In the genomic region with DNA sequence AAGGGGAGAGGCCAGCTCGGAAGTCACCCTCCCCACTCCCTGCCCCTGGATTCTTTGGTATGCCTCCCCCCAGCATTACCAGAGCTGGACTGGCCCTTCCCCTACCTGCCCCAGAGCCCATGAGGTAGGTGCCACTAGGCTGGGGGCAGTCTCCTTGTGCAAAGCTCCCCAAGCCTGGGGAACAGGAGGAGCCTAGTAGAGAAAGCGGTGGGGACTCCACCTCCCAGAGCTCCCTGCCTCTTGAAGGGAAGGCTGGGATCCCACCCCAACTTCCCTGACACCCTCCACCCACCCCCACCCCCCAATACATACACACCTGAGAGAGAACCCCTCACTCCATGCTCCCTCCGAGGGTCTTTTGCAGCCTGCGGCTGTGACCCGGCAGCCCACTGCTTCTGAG, we compare ENCODE assay signal across 18 cellular contexts. TPM values are rescaled to one million over a fixed set of nuclear protein-coding genes. Genes with fewer than 3 reads are reported as not detected.
A peak's percentile ranks its signal among the peaks of the same experiment; 100 is the strongest.
DNase-seq lines count a peak whose midpoint lies in the region; ATAC-seq, FAIRE-seq and TF ChIP-seq lines count a peak whose summit lies in the region.
"Had no signal": no experiment of that assay in that cellular context is flagged by ENCODE, and none has a peak within 500 bp of the region (broad histone marks: within the 10 kb centered on the region; RNA-seq: fewer than 3 reads in every experiment).

No MANE protein-coding gene starts in this region.

- peak overlapping the region; percentile 79 for H3K4me3 Mint-ChIP-seq in neural crest cell
- H3K4me3 Mint-ChIP-seq: B cell had no signal

- POLR2A ChIA-PET in A549 (lab: Yijun Ruan, JAX): no interaction called here

- intact Hi-C loops in dorsolateral prefrontal cortex (cut with DNase I): loop anchor here in 1 of 2 donors (5.0 to 10.0 kb wide), 3 partner anchors 137 to 226 kb away; a partner anchor contains a TSS
- intact Hi-C loops in thyroid gland (cut with DNase I): no loop called here

- H3K27me3 Mint-ChIP-seq in neural crest cell (ENCODE audit: low read depth): peaks cover 26% of the 10 kb centered on the region
- H3K27me3 Mint-ChIP-seq: CD8-positive, alpha-beta memory T cell had no signal

- H3K27ac ChIP-seq in A549: peak overlapping the region in 1 of 2 experiments; percentile 100; a peak in 3 of 6 replicates
- peak overlapping the region; percentile 85 for H3K27ac ChIP-seq in GM23248
- peak overlapping the region in 41 of 59 donors; percentile 4 to 95 (median 68) for H3K27ac ChIP-seq in dorsolateral prefrontal cortex
- no peak overlapping the region for H3K27ac ChIP-seq in thyroid gland
- H3K27ac ChIP-seq: BLaER1 treated with 17β-estradiol and CSF1 and Interleukin-3, amounts not matched to agents 10 nM and 100 nM; HL-60 had no signal

- H3K4me2 ChIP-seq in A549: peak overlapping the region; percentile 90; the same call in 2 of the 3 replicates
- H3K4me2 ChIP-seq in GM23248 (ENCODE audit: unreplicated experiment): peak overlapping the region; percentile 87

- TF ChIP-seq RAD21 in A549 (conservative IDR thresholded peaks at IDR 0.05 in 1 of 2, IDR thresholded peaks at IDR 0.05 in 1 of 2): no peak

- H3K79me2 ChIP-seq in GM23248 (ENCODE audit: insufficient read depth): peaks cover 38% of the 10 kb centered on the region

- no peak for TF ChIP-seq EP300 in A549 (IDR thresholded peaks at IDR 0.05)

- TF ChIP-seq POLR2A in A549 (IDR thresholded peaks at IDR 0.05; ENCODE audit: low read length): no peak
- no peak for TF ChIP-seq POLR2A in thyroid gland (IDR thresholded peaks at IDR 0.05)

- H3K27ac Mint-ChIP-seq in neural crest cell (ENCODE audit: unreplicated experiment): no peak overlapping the region
- H3K27ac Mint-ChIP-seq: CD8-positive, alpha-beta memory T cell had no signal

- H3K27me3 ChIP-seq in GM23248 (replicated peaks; ENCODE audit: insufficient read depth): no peaks in the 10 kb centered on the region
- H3K27me3 ChIP-seq in dorsolateral prefrontal cortex: no peaks in the 10 kb centered on the region
- H3K27me3 ChIP-seq in thyroid gland: no peaks in the 10 kb centered on the region

- TF ChIP-seq CTCF in A549 (IDR thresholded peaks at IDR 0.05) (no peak), dorsolateral prefrontal cortex (IDR thresholded peaks at IDR 0.05 in 54 of 56, conservative IDR thresholded peaks at IDR 0.05 in 2 of 56; ENCODE audit: low read depth in 1 of 56, partially characterized antibody in 56 of 56) (no peak), neural crest cell (conservative IDR thresholded peaks at IDR 0.05) (no peak), thyroid gland (IDR thresholded peaks at IDR 0.05) (no peak)

- peaks cover 4% of the 10 kb centered on the region for H3K36me3 Mint-ChIP-seq in neural crest cell (ENCODE audit: low read depth)

- H3K9me3 ChIP-seq in A549 (no peaks in the 10 kb centered on the region), GM23248 (ENCODE audit: low read depth) (no peaks in the 10 kb centered on the region), thyroid gland (no peaks in the 10 kb centered on the region)
- H3K9me3 ChIP-seq: BLaER1 treated with 17β-estradiol and CSF1 and Interleukin-3, amounts not matched to agents 10 nM and 100 nM had no signal

- H3K9me2 ChIP-seq in GM23248 (ENCODE audit: insufficient read depth): no peaks in the 10 kb centered on the region

- H3K4me1 ChIP-seq in A549 (peaks cover 36% of the 10 kb centered on the region), GM23248 (ENCODE audit: insufficient read depth) (peaks cover 24% of the 10 kb centered on the region), thyroid gland (peaks cover 0 to 20% of the 10 kb centered on the region in 2 donors)

- H3K36me3 ChIP-seq in GM23248 (ENCODE audit: low read depth) (no peaks in the 10 kb centered on the region), thyroid gland (no peaks in the 10 kb centered on the region)
- H3K36me3 ChIP-seq: BLaER1 treated with 17β-estradiol and CSF1 and Interleukin-3, amounts not matched to agents 10 nM and 100 nM had no signal

- no peak overlapping the region for H2AFZ ChIP-seq in GM23248

- peaks cover 12% of the 10 kb centered on the region for H3F3A ChIP-seq in GM23248 (ENCODE audit: insufficient read depth)

- WGBS in A549 (ENCODE audit: missing lambda C conversion rate): 94% methylated on average over 5 of the region's 5 CpGs
- 53 to 61% methylated on average over 4 to 5 of the region's 5 CpGs for WGBS in GM23248 (ENCODE audit: low coverage in 1 of 2, low lambda C conversion rate in 2 of 2, missing lambda C conversion rate in 2 of 2), 2 experiments
- WGBS in thyroid gland, 2 donors: 84 to 88% methylated on average over 2 to 5 of the region's 5 CpGs

- H4K20me1 ChIP-seq in GM23248 (ENCODE audit: insufficient read depth): no peaks in the 10 kb centered on the region

- H3K4me3 ChIP-seq in A549: no peak overlapping the region
- no peak overlapping the region for H3K4me3 ChIP-seq in GM23248
- peak overlapping the region in 15 of 59 donors; percentile 4 to 73 (median 20) for H3K4me3 ChIP-seq in dorsolateral prefrontal cortex
- H3K4me3 ChIP-seq in thyroid gland (replicated peaks in 1 of 3): no peak overlapping the region
- H3K4me3 ChIP-seq: BLaER1 treated with 17β-estradiol and CSF1 and Interleukin-3, amounts not matched to agents 10 nM and 100 nM had no signal

- no peak for DNase-seq in A549 (ENCODE audit: low read depth in 1 of 2, low spot score in 1 of 2)
- no peak for DNase-seq in GM23248
- no peak for DNase-seq in dorsolateral prefrontal cortex
- no peak for DNase-seq in neural crest cell (ENCODE audit: low read depth, low spot score)
- no peak for DNase-seq in NCI-H2081 (lab: John Stamatoyannopoulos, UW)
- no peak for DNase-seq in AML-193 (lab: John Stamatoyannopoulos, UW)
- no peak for DNase-seq in thyroid gland
- DNase-seq: CD8-positive, alpha-beta memory T cell; COR-L47; HCEC 1CT had no signal

- CTCF ChIA-PET in A549 (lab: Yijun Ruan, JAX): interaction anchor here (1.9 to 10.5 kb wide), 2 partner anchors 57 to 396 kb away, joined by 8 to 155 read pairs; a partner anchor contains a TSS

- H3K9ac ChIP-seq in GM23248: peak overlapping the region; percentile 53
- H3K9ac ChIP-seq: BLaER1 treated with 17β-estradiol and CSF1 and Interleukin-3, amounts not matched to agents 10 nM and 100 nM had no signal

- H3K9me3 Mint-ChIP-seq in neural crest cell: no peaks in the 10 kb centered on the region
- H3K9me3 Mint-ChIP-seq: CD8-positive, alpha-beta memory T cell had no signal

- H3K4me1 Mint-ChIP-seq in neural crest cell: peaks cover 19% of the 10 kb centered on the region

- ATAC-seq in A549 (no peak), HG02588 (IDR thresholded peaks at IDR 0.05; ENCODE audit: unreplicated experiment) (no peak)

- FAIRE-seq in A549 (lab: Jason Lieb, UNC): no peak
- FAIRE-seq: G401.6, GM12891, GM19239 had no signal

- in situ Hi-C loops in GM23248 (cut with MboI): no loop called here

TF ChIP-seq in A549, 52 proteins besides CTCF, POLR2A, EP300 and RAD21 (continues in another document):
- TF ChIP-seq ZFP36 (IDR thresholded peaks at IDR 0.05; ENCODE audit: borderline replicate concordance, partially characterized antibody) (no peak), FOXS1 (CRISPR knock-in tag; IDR thresholded peaks at IDR 0.05) (no peak), GATA3 (IDR thresholded peaks at IDR 0.05; ENCODE audit: borderline replicate concordance) (no peak), EHF (CRISPR knock-in tag; IDR thresholded peaks at IDR 0.05) (no peak), ESRRA (IDR thresholded peaks at IDR 0.05; ENCODE audit: borderline replicate concordance, low read length) (no peak), CBX8 (IDR thresholded peaks at IDR 0.05) (no peak)
- TF ChIP-seq, protein P1, sequence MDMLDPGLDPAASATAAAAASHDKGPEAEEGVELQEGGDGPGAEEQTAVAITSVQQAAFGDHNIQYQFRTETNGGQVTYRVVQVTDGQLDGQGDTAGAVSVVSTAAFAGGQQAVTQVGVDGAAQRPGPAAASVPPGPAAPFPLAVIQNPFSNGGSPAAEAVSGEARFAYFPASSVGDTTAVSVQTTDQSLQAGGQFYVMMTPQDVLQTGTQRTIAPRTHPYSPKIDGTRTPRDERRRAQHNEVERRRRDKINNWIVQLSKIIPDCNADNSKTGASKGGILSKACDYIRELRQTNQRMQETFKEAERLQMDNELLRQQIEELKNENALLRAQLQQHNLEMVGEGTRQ (IDR thresholded peaks at IDR 0.05): no peak
- TF ChIP-seq, protein P2, sequence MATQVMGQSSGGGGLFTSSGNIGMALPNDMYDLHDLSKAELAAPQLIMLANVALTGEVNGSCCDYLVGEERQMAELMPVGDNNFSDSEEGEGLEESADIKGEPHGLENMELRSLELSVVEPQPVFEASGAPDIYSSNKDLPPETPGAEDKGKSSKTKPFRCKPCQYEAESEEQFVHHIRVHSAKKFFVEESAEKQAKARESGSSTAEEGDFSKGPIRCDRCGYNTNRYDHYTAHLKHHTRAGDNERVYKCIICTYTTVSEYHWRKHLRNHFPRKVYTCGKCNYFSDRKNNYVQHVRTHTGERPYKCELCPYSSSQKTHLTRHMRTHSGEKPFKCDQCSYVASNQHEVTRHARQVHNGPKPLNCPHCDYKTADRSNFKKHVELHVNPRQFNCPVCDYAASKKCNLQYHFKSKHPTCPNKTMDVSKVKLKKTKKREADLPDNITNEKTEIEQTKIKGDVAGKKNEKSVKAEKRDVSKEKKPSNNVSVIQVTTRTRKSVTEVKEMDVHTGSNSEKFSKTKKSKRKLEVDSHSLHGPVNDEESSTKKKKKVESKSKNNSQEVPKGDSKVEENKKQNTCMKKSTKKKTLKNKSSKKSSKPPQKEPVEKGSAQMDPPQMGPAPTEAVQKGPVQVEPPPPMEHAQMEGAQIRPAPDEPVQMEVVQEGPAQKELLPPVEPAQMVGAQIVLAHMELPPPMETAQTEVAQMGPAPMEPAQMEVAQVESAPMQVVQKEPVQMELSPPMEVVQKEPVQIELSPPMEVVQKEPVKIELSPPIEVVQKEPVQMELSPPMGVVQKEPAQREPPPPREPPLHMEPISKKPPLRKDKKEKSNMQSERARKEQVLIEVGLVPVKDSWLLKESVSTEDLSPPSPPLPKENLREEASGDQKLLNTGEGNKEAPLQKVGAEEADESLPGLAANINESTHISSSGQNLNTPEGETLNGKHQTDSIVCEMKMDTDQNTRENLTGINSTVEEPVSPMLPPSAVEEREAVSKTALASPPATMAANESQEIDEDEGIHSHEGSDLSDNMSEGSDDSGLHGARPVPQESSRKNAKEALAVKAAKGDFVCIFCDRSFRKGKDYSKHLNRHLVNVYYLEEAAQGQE (IDR thresholded peaks at IDR 0.05): no peak

RNA-seq across cellular contexts. Expression of a gene that starts 30.4 kb away (rescaled TPM):
- 0.22 and 0.26 TPM in 2 replicates for polyA plus RNA-seq in A549 (2011; rRNA removed)
- polyA plus RNA-seq in A549 (2012; cell fraction: cytosol; rRNA removed): 0.26 and 0.38 TPM in 2 replicates
- 0.71 and 1.2 TPM in 2 replicates for polyA plus RNA-seq in A549 (2012; cell fraction: nucleus; rRNA removed)
- polyA plus RNA-seq in A549 (2017; fragmentation: RNase III; extraction: RNeasy Plus Mini Kit Qiagen cat#74134 plus additional on column Dnase treatment): 0.36 to 0.46 TPM (median 0.38 TPM) in 3 replicates
- polyA minus RNA-seq in A549 (2011; rRNA and poly(A)+ RNA removed): 1.3 and 1.7 TPM in 2 replicates
- 0.32 and 0.76 TPM in 2 replicates for total RNA-seq in GM23248 (2014; rRNA removed; shearing (Covaris generic))
- 0.13 and 0.23 TPM in 2 replicates for polyA plus RNA-seq in GM23248 (2016; fragmentation: Nextera tagmentation; extraction: Ambion mirVana)
- total RNA-seq in dorsolateral prefrontal cortex: 1 to 10 TPM in 119 of 120 experiments, under 1 TPM in 1; 0.93 to 4.3 (median 2.1) TPM
- 38.0 and 39.7 TPM in 2 replicates for total RNA-seq in neural crest cell
- 1 to 10 TPM in 2 of 4 donors, under 1 TPM in 2; 0.45 to 1.6 (median 1.1) TPM for total RNA-seq in thyroid gland
- total RNA-seq: H4 had no signal

Comparison
In these comparisons a context has a peak if more than half of its experiments do, and no peak if none do; other contexts are left out.
1. H3K27ac ChIP-seq: peak in GM23248 (single experiment) and dorsolateral prefrontal cortex (41 of 59); none in thyroid gland (0 of 3).